In the genomic region with DNA sequence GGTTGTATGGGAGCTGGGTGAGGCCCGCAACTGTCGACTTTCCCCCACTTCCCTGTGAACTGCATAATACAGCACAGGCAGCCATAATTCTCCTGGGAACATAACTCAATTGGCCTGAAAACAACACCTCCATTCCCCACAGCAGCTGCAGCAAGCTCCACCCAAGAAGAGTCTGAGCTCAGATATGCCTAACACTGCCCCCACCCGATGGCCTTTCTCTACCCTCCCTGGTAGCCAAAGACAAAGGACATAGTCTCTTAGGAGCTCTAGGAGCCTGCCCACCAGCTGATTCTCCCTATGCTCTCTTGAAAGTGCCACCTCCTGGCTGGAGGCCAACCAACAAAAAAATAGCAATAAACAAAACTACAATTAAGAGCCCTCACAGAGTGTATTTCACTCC, we compare ENCODE assay signal across 15 cellular contexts.
"Had no signal": no experiment of that assay in that cellular context is flagged by ENCODE, and none has a peak within 500 bp of the region (broad histone marks: within the 10 kb centered on the region; RNA-seq: fewer than 3 reads in every experiment).

No MANE protein-coding gene starts in this region.

- ATAC-seq: activated CD4-positive, alpha-beta T cell treated with anti-CD3 and anti-CD28 coated beads for 36 hours; effector memory CD8-positive, alpha-beta T cell; left ventricle myocardium superior; pancreas had no signal

- H3K9ac ChIP-seq: neural progenitor cell had no signal

- H3K9me3 ChIP-seq: pancreas had no signal

- H3K27me3 ChIP-seq: brain microvascular endothelial cell, hepatocyte, neural progenitor cell, pancreas had no signal

- H3K27ac ChIP-seq: brain microvascular endothelial cell, hepatocyte, neural progenitor cell, pancreas, VCaP had no signal

- DNase-seq: activated CD4-positive, alpha-beta memory T cell treated with anti-CD3 and anti-CD28 coated beads, Interleukin-2, amount 10 ng/mL, durations not matched to agents 7 days and 5 days; activated CD4-positive, alpha-beta T cell treated with anti-CD3 and anti-CD28 coated beads for 36 hours; activated gamma-delta T cell treated with Interleukin-2 at 50 U/mL for 16 hours; activated naive CD8-positive, alpha-beta T cell treated with anti-CD3 and anti-CD28 coated beads for 36 hours; activated T-cell treated with anti-CD3 and anti-CD28 coated beads, Interleukin-2, amount 50 U/mL, for 48 hours; brain microvascular endothelial cell; effector memory CD8-positive, alpha-beta T cell; left ventricle myocardium superior; mesenchymal stem cell; pancreas; stimulated activated CD4-positive, alpha-beta T cell treated with anti-CD3 and anti-CD28 coated beads, Interleukin-4, amount 100 ng/mL, for 24 hours had no signal

- H3K27me3 Mint-ChIP-seq: activated CD4-positive, alpha-beta memory T cell treated with anti-CD3 and anti-CD28 coated beads, Interleukin-2, amount 10 ng/mL, durations not matched to agents 7 days and 5 days; activated CD4-positive, alpha-beta T cell treated with anti-CD3 and anti-CD28 coated beads for 36 hours; activated naive CD8-positive, alpha-beta T cell treated with anti-CD3 and anti-CD28 coated beads for 36 hours; effector memory CD8-positive, alpha-beta T cell; stimulated activated naive CD8-positive, alpha-beta T cell treated with anti-CD3 and anti-CD28 coated beads, Interleukin-15, Interleukin-2, amounts not matched to agents 100 ng/mL and 50 ng/mL, for 24 hours had no signal

- H3K4me3 Mint-ChIP-seq: activated CD4-positive, alpha-beta memory T cell treated with anti-CD3 and anti-CD28 coated beads, Interleukin-2, amount 10 ng/mL, durations not matched to agents 7 days and 5 days; activated CD4-positive, alpha-beta T cell treated with anti-CD3 and anti-CD28 coated beads for 36 hours; activated naive CD8-positive, alpha-beta T cell treated with anti-CD3 and anti-CD28 coated beads for 36 hours; effector memory CD8-positive, alpha-beta T cell; neural progenitor cell; stimulated activated naive CD8-positive, alpha-beta T cell treated with anti-CD3 and anti-CD28 coated beads, Interleukin-15, Interleukin-2, amounts not matched to agents 100 ng/mL and 50 ng/mL, for 24 hours had no signal

- H3K4me1 Mint-ChIP-seq: activated CD4-positive, alpha-beta memory T cell treated with anti-CD3 and anti-CD28 coated beads, Interleukin-2, amount 10 ng/mL, durations not matched to agents 7 days and 5 days; activated CD4-positive, alpha-beta T cell treated with anti-CD3 and anti-CD28 coated beads for 36 hours; activated naive CD8-positive, alpha-beta T cell treated with anti-CD3 and anti-CD28 coated beads for 36 hours; neural progenitor cell had no signal

- H3K36me3 Mint-ChIP-seq: activated naive CD8-positive, alpha-beta T cell treated with anti-CD3 and anti-CD28 coated beads for 36 hours; neural progenitor cell had no signal

- H3K27ac Mint-ChIP-seq: activated CD4-positive, alpha-beta memory T cell treated with anti-CD3 and anti-CD28 coated beads, Interleukin-2, amount 10 ng/mL, durations not matched to agents 7 days and 5 days; activated CD4-positive, alpha-beta T cell treated with anti-CD3 and anti-CD28 coated beads for 36 hours; activated naive CD8-positive, alpha-beta T cell treated with anti-CD3 and anti-CD28 coated beads for 36 hours; effector memory CD8-positive, alpha-beta T cell; neural progenitor cell; stimulated activated naive CD8-positive, alpha-beta T cell treated with anti-CD3 and anti-CD28 coated beads, Interleukin-15, Interleukin-2, amounts not matched to agents 100 ng/mL and 50 ng/mL, for 24 hours had no signal

- H3K36me3 ChIP-seq: brain microvascular endothelial cell, neural progenitor cell, pancreas had no signal

- H3K4me1 ChIP-seq: neural progenitor cell, pancreas had no signal

- H3K4me3 ChIP-seq: hepatocyte, neural progenitor cell, pancreas had no signal
